Comparison of ENCODE assay signal across 8 cellular contexts in the genomic region with DNA sequence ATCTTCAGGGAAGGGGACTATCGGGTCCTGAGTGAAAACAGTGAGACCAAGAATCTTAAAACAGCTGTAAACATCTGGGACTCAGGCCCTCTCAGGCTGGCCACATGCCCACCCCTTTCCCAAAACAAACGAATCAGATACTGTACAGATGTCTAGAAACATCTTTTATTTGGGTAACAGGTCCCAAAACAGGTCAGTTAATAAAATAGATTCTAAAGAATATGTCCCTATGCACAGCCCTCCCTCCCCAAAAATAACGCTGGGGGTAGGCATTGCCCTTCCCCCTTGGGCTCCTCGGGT. TPM values are rescaled to one million over a fixed set of nuclear protein-coding genes. Genes with fewer than 3 reads are reported as not detected.
DNase-seq lines count a peak whose midpoint lies in the region; ATAC-seq and TF ChIP-seq lines count a peak whose summit lies in the region.

No MANE protein-coding gene starts in this region.

- H3K4me3 Mint-ChIP-seq in activated T-cell treated with anti-CD3 and anti-CD28 coated beads, Interleukin-2, amount 50 U/mL, for 24 hours: peak overlapping the region; percentile 93
- H3K4me3 Mint-ChIP-seq in activated naive CD8-positive, alpha-beta T cell treated with anti-CD3 and anti-CD28 coated beads for 36 hours: peak overlapping the region; percentile 92

- intact Hi-C loops in left lung (cut with DNase I): no loop called here
- intact Hi-C loops in testis (cut with DNase I; ENCODE audit: low total_unique reads): no loop called here

- DNase-seq in activated T-cell treated with anti-CD3 and anti-CD28 coated beads, Interleukin-2, amount 50 U/mL, for 24 hours: no peak
- no peak for DNase-seq in activated T-cell treated with anti-CD3 and anti-CD28 coated beads, Interleukin-2, amount 50 U/mL, for 1 hour
- DNase-seq in activated naive CD8-positive, alpha-beta T cell treated with anti-CD3 and anti-CD28 coated beads for 36 hours: no peak
- DNase-seq in left lung (no peak), testis (peak; percentile 33), NCI-H2081 treated with DMSO at 0.1 percent for 48 hours (lab: John Stamatoyannopoulos, UW) (no peak), G401 (ENCODE audit: low spot score) (no peak)

- no peaks in the 10 kb centered on the region for H3K27me3 Mint-ChIP-seq in activated T-cell treated with anti-CD3 and anti-CD28 coated beads, Interleukin-2, amount 50 U/mL, for 24 hours
- H3K27me3 Mint-ChIP-seq in activated naive CD8-positive, alpha-beta T cell treated with anti-CD3 and anti-CD28 coated beads for 36 hours: no peaks in the 10 kb centered on the region

- peaks cover 76% of the 10 kb centered on the region for H3K36me3 Mint-ChIP-seq in activated T-cell treated with anti-CD3 and anti-CD28 coated beads, Interleukin-2, amount 50 U/mL, for 24 hours (ENCODE audit: low read depth)
- H3K36me3 Mint-ChIP-seq in activated naive CD8-positive, alpha-beta T cell treated with anti-CD3 and anti-CD28 coated beads for 36 hours: peaks cover 25% of the 10 kb centered on the region

- peaks cover 69% of the 10 kb centered on the region for H3K4me1 Mint-ChIP-seq in activated T-cell treated with anti-CD3 and anti-CD28 coated beads, Interleukin-2, amount 50 U/mL, for 24 hours (ENCODE audit: low read depth)
- peaks cover 46% of the 10 kb centered on the region for H3K4me1 Mint-ChIP-seq in activated naive CD8-positive, alpha-beta T cell treated with anti-CD3 and anti-CD28 coated beads for 36 hours

- in situ Hi-C loops in G401 (cut with HindIII; ENCODE audit: low sequenced_read_pairs): no loop called here

- TF ChIP-seq CTCF in left lung (IDR thresholded peaks at IDR 0.05): no peak
- no peak for TF ChIP-seq CTCF in testis (IDR thresholded peaks at IDR 0.05)

- peaks cover 0 to 36% of the 10 kb centered on the region in 2 donors for H3K36me3 ChIP-seq in left lung
- no peaks in the 10 kb centered on the region for H3K36me3 ChIP-seq in testis (ENCODE audit: low read depth, missing control alignments)

- TF ChIP-seq POLR2A in testis (IDR thresholded peaks at IDR 0.05): no peak

- 4 to 8% methylated on average over 4 of the region's 4 CpGs for WGBS in testis, 2 donors

- no peaks in the 10 kb centered on the region for H3K27me3 ChIP-seq in left lung
- no peaks in the 10 kb centered on the region for H3K27me3 ChIP-seq in testis

- H3K4me1 ChIP-seq in left lung: peaks cover 28 to 80% of the 10 kb centered on the region in 2 donors
- H3K4me1 ChIP-seq in testis: peaks cover 44% of the 10 kb centered on the region

- no peaks in the 10 kb centered on the region for H3K9me3 Mint-ChIP-seq in activated T-cell treated with anti-CD3 and anti-CD28 coated beads, Interleukin-2, amount 50 U/mL, for 24 hours
- H3K9me3 Mint-ChIP-seq in activated naive CD8-positive, alpha-beta T cell treated with anti-CD3 and anti-CD28 coated beads for 36 hours: no peaks in the 10 kb centered on the region

- H3K9me3 ChIP-seq in left lung (no peaks in the 10 kb centered on the region), testis (no peaks in the 10 kb centered on the region)

- H3K27ac ChIP-seq in left lung (peak overlapping the region; percentile 84 to 93), testis (peak overlapping the region; percentile 76 to 96)

- ATAC-seq in left lung: no peak
- ATAC-seq in GM21360 (IDR thresholded peaks at IDR 0.05; ENCODE audit: unreplicated experiment): no peak

- H3K27ac Mint-ChIP-seq in activated T-cell treated with anti-CD3 and anti-CD28 coated beads, Interleukin-2, amount 50 U/mL, for 24 hours: peak overlapping the region; percentile 98
- H3K27ac Mint-ChIP-seq in activated naive CD8-positive, alpha-beta T cell treated with anti-CD3 and anti-CD28 coated beads for 36 hours: peak overlapping the region; percentile 96

- H3K4me3 ChIP-seq in left lung: peak overlapping the region in 1 of 2 donors; percentile 85
- peak overlapping the region; percentile 94 to 99 for H3K4me3 ChIP-seq in testis

RNA-seq across cellular contexts. Expression of a gene that starts 0.5 kb away (rescaled TPM):
- 10 to 100 TPM; 56.4 to 67.0 TPM for total RNA-seq in activated naive CD8-positive, alpha-beta T cell treated with anti-CD3 and anti-CD28 coated beads for 36 hours
- total RNA-seq in left lung (10 to 100 TPM; 39.7 to 54.3 TPM), testis (10 to 100 TPM; 32.0 to 49.7 TPM)
- polyA plus RNA-seq in testis (ENCODE audit: insufficient read depth, low read depth, low replicate concordance): 49.1 TPM
- total RNA-seq in G401 (2014; rRNA removed; shearing (Covaris generic)): 3.6 and 7.2 TPM in 2 replicates

RNA-seq across cellular contexts. Expression of a gene that starts 4.4 kb away (rescaled TPM):
- total RNA-seq in activated naive CD8-positive, alpha-beta T cell treated with anti-CD3 and anti-CD28 coated beads for 36 hours: 10 to 100 TPM; 60.6 to 63.1 TPM
- total RNA-seq in left lung: 100 to 1,000 TPM; 111 to 185 TPM
- 10 to 100 TPM; 46.5 to 62.5 TPM for total RNA-seq in testis
- 54.5 TPM for polyA plus RNA-seq in testis (ENCODE audit: insufficient read depth, low read depth, low replicate concordance)
- total RNA-seq in G401 (2014; rRNA removed; shearing (Covaris generic)): 251 and 259 TPM in 2 replicates

RNA-seq across cellular contexts. Expression of a gene that starts 8.8 kb away (rescaled TPM):
- 1 to 10 TPM; 6.8 to 7.3 TPM for total RNA-seq in activated naive CD8-positive, alpha-beta T cell treated with anti-CD3 and anti-CD28 coated beads for 36 hours
- total RNA-seq in left lung (1 to 10 TPM; 9.3 to 10.0 TPM), testis (10 to 100 TPM; 22.2 to 24.6 TPM)
- 15.6 TPM for polyA plus RNA-seq in testis (ENCODE audit: insufficient read depth, low read depth, low replicate concordance)
- total RNA-seq in G401 (2014; rRNA removed; shearing (Covaris generic)): 12.0 and 13.4 TPM in 2 replicates

RNA-seq across cellular contexts. Expression of a gene that starts 12.4 kb away (rescaled TPM):
- 10 to 100 TPM; 90.2 to 91.4 TPM for total RNA-seq in activated naive CD8-positive, alpha-beta T cell treated with anti-CD3 and anti-CD28 coated beads for 36 hours
- total RNA-seq in left lung (100 to 1,000 TPM in 1 of 2 donors, 10 to 100 TPM in 1; 49.5 to 106 TPM), testis (10 to 100 TPM; 54.5 to 59.0 TPM)
- 25.4 TPM for polyA plus RNA-seq in testis (ENCODE audit: insufficient read depth, low read depth, low replicate concordance)
- total RNA-seq in G401 (2014; rRNA removed; shearing (Covaris generic)): 7.8 and 9.3 TPM in 2 replicates

RNA-seq across cellular contexts. Expression of a gene that starts 18.6 kb away (rescaled TPM):
- total RNA-seq in activated naive CD8-positive, alpha-beta T cell treated with anti-CD3 and anti-CD28 coated beads for 36 hours: 100 to 1,000 TPM; 204 to 214 TPM
- 100 to 1,000 TPM; 142 to 148 TPM for total RNA-seq in left lung
- 100 to 1,000 TPM; 159 to 212 TPM for total RNA-seq in testis
- polyA plus RNA-seq in testis (ENCODE audit: insufficient read depth, low read depth, low replicate concordance): 78.6 TPM
- total RNA-seq in G401 (2014; rRNA removed; shearing (Covaris generic)): 196 TPM in 2 replicates
